In genomic region chr10:129528376-129528978, GRCh38 we compare ENCODE assay signal across 27 cellular contexts.
"Had no signal": no experiment of that assay in that cellular context is flagged by ENCODE, and none has a peak within 500 bp of the region (broad histone marks: within the 10 kb centered on the region; RNA-seq: fewer than 3 reads in every experiment).

No MANE protein-coding gene starts in this region.

- H3K9me2 ChIP-seq: SK-N-SH had no signal

- H3K27ac ChIP-seq: brain microvascular endothelial cell, SJSA1 had no signal

- H3K9me3 ChIP-seq: SK-N-SH had no signal

- H3K36me3 ChIP-seq: brain microvascular endothelial cell, SJSA1 had no signal

- H3K4me3 Mint-ChIP-seq: activated CD4-positive, alpha-beta T cell treated with anti-CD3 and anti-CD28 coated beads for 36 hours; activated CD4-positive, alpha-beta T cell treated with anti-CD3 and anti-CD28 coated beads, Interleukin-2, amount 10 ng/mL, durations not matched to agents 7 days and 5 days; activated CD8-positive, alpha-beta T cell treated with anti-CD3 and anti-CD28 coated beads, Interleukin-2, amount 10 ng/mL, durations not matched to agents 7 days and 5 days; activated naive CD8-positive, alpha-beta T cell; activated naive CD8-positive, alpha-beta T cell treated with anti-CD3 and anti-CD28 coated beads, Interleukin-2, amount 50 U/mL, for 24 hours; activated T-cell treated with anti-CD3 and anti-CD28 coated beads, Interleukin-2, amount 50 U/mL, for 24 hours; T-helper 1 cell treated with Interleukin-12 subunit alpha and Interleukin-12 subunit beta and Interleukin-4 antibody, amounts not matched to agents 30 μg/mL and 1 μg/mL, for 36 hours; T-helper 2 cell treated with Interferon-gamma antibody and Interleukin-4, amounts not matched to agents 5 μg/mL and 100 μg/mL, for 36 hours had no signal

- H3K4me2 ChIP-seq: SK-N-SH had no signal

- DNase-seq: activated CD4-positive, alpha-beta T cell treated with anti-CD3 and anti-CD28 coated beads for 36 hours; activated CD4-positive, alpha-beta T cell treated with anti-CD3 and anti-CD28 coated beads, Interleukin-2, amount 10 ng/mL, durations not matched to agents 7 days and 5 days; activated CD4-positive, alpha-beta T cell treated with anti-CD3 and anti-CD28 coated beads, Interleukin-2, amount 50 U/mL, for 48 hours; activated CD8-positive, alpha-beta T cell treated with anti-CD3 and anti-CD28 coated beads, Interleukin-2, amount 10 ng/mL, durations not matched to agents 7 days and 5 days; activated gamma-delta T cell; activated naive CD4-positive, alpha-beta T cell treated with Interleukin-2 at 50 U/mL for 16 hours; activated naive CD8-positive, alpha-beta T cell treated with anti-CD3 and anti-CD28 coated beads, Interleukin-2, amount 50 U/mL, for 24 hours; activated T-cell treated with anti-CD3 and anti-CD28 coated beads, Interleukin-2, amount 50 U/mL, for 24 hours; aorta; brain microvascular endothelial cell; central memory CD4-positive, alpha-beta T cell; Karpas-422; NCI-H1048; NCI-H1436 treated with DMSO at 0.1 percent for 48 hours; NCI-H1694 treated with DMSO at 0.1 percent for 48 hours; NCI-H2029; NCI-H345; NCI-H524 treated with DMSO at 0.1 percent for 48 hours; SHP77 treated with DMSO at 0.1 percent for 48 hours; SK-N-SH had no signal

- H3K4me1 Mint-ChIP-seq: activated CD4-positive, alpha-beta T cell treated with anti-CD3 and anti-CD28 coated beads, Interleukin-2, amount 10 ng/mL, durations not matched to agents 7 days and 5 days had no signal

- H3K9me3 Mint-ChIP-seq: T-helper 2 cell treated with Interferon-gamma antibody and Interleukin-4, amounts not matched to agents 5 μg/mL and 100 μg/mL, for 36 hours had no signal

- ATAC-seq: activated CD4-positive, alpha-beta T cell treated with anti-CD3 and anti-CD28 coated beads for 36 hours; activated CD4-positive, CD25-positive, alpha-beta regulatory T cell treated with anti-CD3 and anti-CD28 coated beads, Interleukin-2, amount 50 U/mL, for 24 hours; activated CD8-positive, alpha-beta T cell treated with anti-CD3 and anti-CD28 coated beads, Interleukin-2, amount 10 ng/mL, durations not matched to agents 7 days and 5 days; activated naive CD8-positive, alpha-beta T cell treated with anti-CD3 and anti-CD28 coated beads, Interleukin-2, amount 50 U/mL, for 24 hours; Panc1 had no signal

- H3K27ac Mint-ChIP-seq: activated CD4-positive, alpha-beta T cell treated with anti-CD3 and anti-CD28 coated beads for 36 hours; activated CD4-positive, alpha-beta T cell treated with anti-CD3 and anti-CD28 coated beads, Interleukin-2, amount 10 ng/mL, durations not matched to agents 7 days and 5 days; activated CD8-positive, alpha-beta T cell treated with anti-CD3 and anti-CD28 coated beads, Interleukin-2, amount 10 ng/mL, durations not matched to agents 7 days and 5 days; activated naive CD8-positive, alpha-beta T cell; activated naive CD8-positive, alpha-beta T cell treated with anti-CD3 and anti-CD28 coated beads, Interleukin-2, amount 50 U/mL, for 24 hours; activated T-cell treated with anti-CD3 and anti-CD28 coated beads, Interleukin-2, amount 50 U/mL, for 24 hours; activated T-helper 2 cell treated with anti-CD3 and anti-CD28 coated beads, Interferon-gamma antibody, Interleukin-2, Interleukin-4, amounts not matched to agents 10 μg/mL and 5 μg/mL and 100 μg/mL, durations not matched to agents 14 hours and 24 hours and 36 hours; T-helper 1 cell treated with Interleukin-12 subunit alpha and Interleukin-12 subunit beta and Interleukin-4 antibody, amounts not matched to agents 30 μg/mL and 1 μg/mL, for 36 hours; T-helper 2 cell treated with Interferon-gamma antibody and Interleukin-4, amounts not matched to agents 5 μg/mL and 100 μg/mL, for 36 hours had no signal

- H3K27me3 ChIP-seq: brain microvascular endothelial cell, SJSA1 had no signal

- H3K27me3 Mint-ChIP-seq: activated CD4-positive, alpha-beta T cell treated with anti-CD3 and anti-CD28 coated beads for 36 hours; activated CD4-positive, alpha-beta T cell treated with anti-CD3 and anti-CD28 coated beads, Interleukin-2, amount 10 ng/mL, durations not matched to agents 7 days and 5 days; activated naive CD8-positive, alpha-beta T cell; activated naive CD8-positive, alpha-beta T cell treated with anti-CD3 and anti-CD28 coated beads, Interleukin-2, amount 50 U/mL, for 24 hours; activated T-cell treated with anti-CD3 and anti-CD28 coated beads, Interleukin-2, amount 50 U/mL, for 24 hours had no signal

- H3K4me3 ChIP-seq: SJSA1 had no signal
